11 cellular contexts compared by ENCODE assay signal in genomic region chr2:26971911-26972786, GRCh38. TPM values are rescaled to one million over a fixed set of nuclear protein-coding genes. Genes with fewer than 3 reads are reported as not detected.
A peak's percentile ranks its signal among the peaks of the same experiment; 100 is the strongest.
DNase-seq lines count a peak whose midpoint lies in the region; ATAC-seq and TF ChIP-seq lines count a peak whose summit lies in the region.
"Had no signal": no experiment of that assay in that cellular context is flagged by ENCODE, and none has a peak within 500 bp of the region (broad histone marks: within the 10 kb centered on the region; RNA-seq: fewer than 3 reads in every experiment).

No MANE protein-coding gene starts in this region.

- H3K27ac Mint-ChIP-seq in CD4-positive, alpha-beta T cell = peak overlapping the region; percentile 55
- H3K27ac Mint-ChIP-seq in effector memory CD8-positive, alpha-beta T cell = peak overlapping the region; percentile 63 to 84
- peak overlapping the region in 4 of 9 donors; percentile 63 to 96 (median 80) for H3K27ac Mint-ChIP-seq in naive thymus-derived CD4-positive, alpha-beta T cell

- H3K9me3 Mint-ChIP-seq in CD4-positive, alpha-beta T cell = no peaks in the 10 kb centered on the region
- no peaks in the 10 kb centered on the region for H3K9me3 Mint-ChIP-seq in effector memory CD8-positive, alpha-beta T cell
- no peaks in the 10 kb centered on the region for H3K9me3 Mint-ChIP-seq in naive thymus-derived CD4-positive, alpha-beta T cell
- H3K9me3 Mint-ChIP-seq: stimulated activated memory B cell treated with anti-CD40 and anti-IgM and Interleukin-4, amounts not matched to agents 10 μg/mL and 1 μg/mL and 100 μg/mL, for 72 hours had no signal

- H3K4me3 Mint-ChIP-seq in CD4-positive, alpha-beta T cell = peak overlapping the region; percentile 95
- H3K4me3 Mint-ChIP-seq in effector memory CD8-positive, alpha-beta T cell = peak overlapping the region; percentile 78
- peak overlapping the region; percentile 75 to 97 (median 88) for H3K4me3 Mint-ChIP-seq in naive thymus-derived CD4-positive, alpha-beta T cell

- no peak overlapping the region for H3K27ac ChIP-seq in CD4-positive, alpha-beta T cell (ENCODE audit: low read depth, low read length)
- no peak overlapping the region for H3K27ac ChIP-seq in HUES64 (ENCODE audit: low read depth, low read length)
- H3K27ac ChIP-seq in naive thymus-derived CD4-positive, alpha-beta T cell (ENCODE audit: low read depth, low read length) = no peak overlapping the region
- no peak overlapping the region for H3K27ac ChIP-seq in thyroid gland
- H3K27ac ChIP-seq in ascending aorta = no peak overlapping the region
- H3K27ac ChIP-seq: brain microvascular endothelial cell had no signal

- H3K27me3 ChIP-seq in CD4-positive, alpha-beta T cell (ENCODE audit: control insufficient read depth, insufficient read depth, low read length) = peaks cover 10% of the 10 kb centered on the region
- H3K27me3 ChIP-seq in HUES64 (ENCODE audit: insufficient read depth, low read length) = peaks cover 44% of the 10 kb centered on the region
- no peaks in the 10 kb centered on the region for H3K27me3 ChIP-seq in naive thymus-derived CD4-positive, alpha-beta T cell (ENCODE audit: control insufficient read depth in 2 of 2, insufficient read depth in 2 of 2, low read length in 2 of 2)
- no peaks in the 10 kb centered on the region for H3K27me3 ChIP-seq in thyroid gland
- H3K27me3 ChIP-seq in ascending aorta = no peaks in the 10 kb centered on the region

- H3K36me3 ChIP-seq in HUES64 (ENCODE audit: insufficient read depth, low read length) (no peaks in the 10 kb centered on the region), thyroid gland (no peaks in the 10 kb centered on the region), ascending aorta (no peaks in the 10 kb centered on the region)
- no peaks in the 10 kb centered on the region for H3K36me3 ChIP-seq in naive thymus-derived CD4-positive, alpha-beta T cell (ENCODE audit: control insufficient read depth in 2 of 3, insufficient read depth in 3 of 3, low read length in 3 of 3)
- H3K36me3 ChIP-seq: brain microvascular endothelial cell had no signal

- peaks cover 30% of the 10 kb centered on the region for H3K4me1 Mint-ChIP-seq in CD4-positive, alpha-beta T cell (ENCODE audit: low read depth)
- peaks cover 12 to 14% of the 10 kb centered on the region in 2 donors for H3K4me1 Mint-ChIP-seq in effector memory CD8-positive, alpha-beta T cell (ENCODE audit: low read depth in 2 of 2)
- peaks cover 11 to 36% (median 25%) of the 10 kb centered on the region in 7 donors for H3K4me1 Mint-ChIP-seq in naive thymus-derived CD4-positive, alpha-beta T cell

- no peak overlapping the region for H3K9ac ChIP-seq in HUES64 (ENCODE audit: low read depth, low read length)

- ATAC-seq in CD4-positive, alpha-beta T cell (ENCODE audit: poor library complexity) = no peak
- ATAC-seq in effector memory CD8-positive, alpha-beta T cell (replicated peaks) = no peak
- no peak for ATAC-seq in naive thymus-derived CD4-positive, alpha-beta T cell
- ATAC-seq in HG02970 (IDR thresholded peaks at IDR 0.05; ENCODE audit: low FRiP score, unreplicated experiment) = no peak
- ATAC-seq: activated CD4-positive, CD25-positive, alpha-beta regulatory T cell treated with anti-CD3 and anti-CD28 coated beads, Interleukin-2, amount 50 U/mL, for 24 hours; stimulated activated memory B cell treated with anti-CD40 and anti-IgM and Interleukin-4, amounts not matched to agents 10 μg/mL and 1 μg/mL and 100 μg/mL, for 72 hours had no signal

- H3K4me3 ChIP-seq in HUES64 (ENCODE audit: low read length) = peak overlapping the region; percentile 52
- no peak overlapping the region for H3K4me3 ChIP-seq in naive thymus-derived CD4-positive, alpha-beta T cell (ENCODE audit: low read length)
- no peak overlapping the region for H3K4me3 ChIP-seq in thyroid gland (replicated peaks in 1 of 3)
- H3K4me3 ChIP-seq in ascending aorta = no peak overlapping the region

- H3K9me3 ChIP-seq in CD4-positive, alpha-beta T cell (ENCODE audit: control insufficient read depth, low read length) = no peaks in the 10 kb centered on the region
- no peaks in the 10 kb centered on the region for H3K9me3 ChIP-seq in HUES64 (ENCODE audit: insufficient read depth, low read depth, low read length)
- H3K9me3 ChIP-seq in naive thymus-derived CD4-positive, alpha-beta T cell (ENCODE audit: control insufficient read depth in 2 of 3, low read length in 3 of 3) = no peaks in the 10 kb centered on the region
- no peaks in the 10 kb centered on the region for H3K9me3 ChIP-seq in thyroid gland
- H3K9me3 ChIP-seq in ascending aorta = no peaks in the 10 kb centered on the region

- POLR2A ChIA-PET in CD4-positive, alpha-beta T cell (lab: Charles Lee) = interaction anchor here (1.2 kb wide), 1 partner anchor 61 kb away, joined by 4 read pairs; the partner anchor contains the start of gene TMEM214
- POLR2A ChIA-PET in naive thymus-derived CD4-positive, alpha-beta T cell (lab: Charles Lee) = interaction anchor here (0.5 to 1.3 kb wide), 5 partner anchors 10 to 1380 kb away, joined by 3 to 5 read pairs (median 4); partner anchors contain the start of gene AGBL5
- POLR2A ChIA-PET in HEK293T (lab: Yijun Ruan, JAX) = interaction anchor here (2.1 kb wide), 1 partner anchor 99 kb away, joined by 6 read pairs; the partner anchor contains the start of gene OST4

- CTCF ChIA-PET in CD4-positive, alpha-beta T cell (lab: Charles Lee) = interaction anchor here (1.5 kb wide), 1 partner anchor 11 kb away, joined by 9 read pairs; no protein-coding TSS in a partner anchor
- CTCF ChIA-PET in naive thymus-derived CD4-positive, alpha-beta T cell (lab: Charles Lee) = interaction anchor here (1.4 kb wide), 1 partner anchor 10 kb away, joined by 4 read pairs; no protein-coding TSS in a partner anchor
- CTCF ChIA-PET in HEK293T (lab: Yijun Ruan, JAX) = interaction anchor here (1.0 to 2.1 kb wide), 4 partner anchors 10 to 45 kb away, joined by 3 to 12 read pairs (median 6); no protein-coding TSS in a partner anchor

- intact Hi-C loops in CD4-positive, alpha-beta T cell (cut with DNase I, micrococcal nuclease) = loop anchor here in 1 of 2 experiments (5.0 kb wide), 2 partner anchors 60 to 245 kb away; partner anchors contain the start of genes CAD and TMEM214
- intact Hi-C loops in naive thymus-derived CD4-positive, alpha-beta T cell (cut with micrococcal nuclease) = loop anchor here (5.0 kb wide), 3 partner anchors 60 to 455 kb away; partner anchors contain the start of genes ATRAID (in 1 of the 2), NRBP1 (in 1 of the 2), SLC5A6 (in 1 of the 2) and TMEM214 (in 1 of the 2)
- intact Hi-C loops in thyroid gland (cut with DNase I) = no loop called here
- intact Hi-C loops in ascending aorta (cut with DNase I) = loop anchor here (2.0 to 5.0 kb wide), 2 partner anchors 61 to 240 kb away; partner anchors contain the start of genes ATRAID, SLC5A6 and TMEM214

- 85% methylated on average over 9 of the region's 9 CpGs for WGBS in HUES64
- 90 to 91% methylated on average over 9 of the region's 9 CpGs for WGBS in thyroid gland, 2 donors

- no peak for DNase-seq in CD4-positive, alpha-beta T cell
- no peak for DNase-seq in effector memory CD8-positive, alpha-beta T cell
- DNase-seq in naive thymus-derived CD4-positive, alpha-beta T cell = no peak
- DNase-seq in thyroid gland (no peak), ascending aorta (ENCODE audit: low spot score in 2 of 2) (no peak), HEK293T (ENCODE audit: extremely low spot score) (no peak)
- DNase-seq: brain microvascular endothelial cell had no signal

- H3K4me1 ChIP-seq in HUES64 (ENCODE audit: insufficient read depth, low read length) (peaks cover 16% of the 10 kb centered on the region), thyroid gland (peaks cover 5 to 8% of the 10 kb centered on the region in 2 donors), ascending aorta (peaks cover 6% of the 10 kb centered on the region in 2 donors)
- H3K4me1 ChIP-seq in naive thymus-derived CD4-positive, alpha-beta T cell (ENCODE audit: control insufficient read depth in 2 of 2, insufficient read depth in 2 of 2, low read length in 2 of 2) = peaks cover 0 to 12% of the 10 kb centered on the region in 2 donors

- H3K36me3 Mint-ChIP-seq in CD4-positive, alpha-beta T cell (ENCODE audit: low read depth) = no peaks in the 10 kb centered on the region
- peaks cover 15% of the 10 kb centered on the region for H3K36me3 Mint-ChIP-seq in effector memory CD8-positive, alpha-beta T cell (ENCODE audit: insufficient read depth)
- H3K36me3 Mint-ChIP-seq in naive thymus-derived CD4-positive, alpha-beta T cell = no peaks in the 10 kb centered on the region
- H3K36me3 Mint-ChIP-seq: stimulated activated memory B cell treated with anti-CD40 and anti-IgM and Interleukin-4, amounts not matched to agents 10 μg/mL and 1 μg/mL and 100 μg/mL, for 72 hours had no signal

- no peak for TF ChIP-seq CTCF in CD4-positive, alpha-beta T cell (IDR thresholded peaks at IDR 0.05)
- no peak for TF ChIP-seq CTCF in thyroid gland (IDR thresholded peaks at IDR 0.05)
- TF ChIP-seq CTCF in ascending aorta (IDR thresholded peaks at IDR 0.05) = no peak

- TF ChIP-seq POLR2A in thyroid gland (IDR thresholded peaks at IDR 0.05) = no peak

- peaks cover 17% of the 10 kb centered on the region for H3K27me3 Mint-ChIP-seq in CD4-positive, alpha-beta T cell
- peaks cover 19 to 24% of the 10 kb centered on the region in 2 donors for H3K27me3 Mint-ChIP-seq in effector memory CD8-positive, alpha-beta T cell
- H3K27me3 Mint-ChIP-seq in naive thymus-derived CD4-positive, alpha-beta T cell = peaks cover 0 to 65% (median 7%) of the 10 kb centered on the region in 5 donors

TF ChIP-seq in HEK293T, 16 proteins besides CTCF, POLR2A, EP300 and RAD21 (continues in another document):
- TF ChIP-seq CTBP1 (IDR thresholded peaks at IDR 0.05; ENCODE audit: borderline replicate concordance) (no peak), SUZ12 (IDR thresholded peaks at IDR 0.05) (no peak), SP1 (IDR thresholded peaks at IDR 0.05) (no peak), ZNF384 (IDR thresholded peaks at IDR 0.05) (no peak), LEF1 (IDR thresholded peaks at IDR 0.05; ENCODE audit: borderline replicate concordance) (no peak), FOXM1 (IDR thresholded peaks at IDR 0.05; ENCODE audit: borderline replicate concordance) (no peak), ELF4 (IDR thresholded peaks at IDR 0.05) (no peak), L3MBTL2 (conservative IDR thresholded peaks at IDR 0.05) (no peak), ARNT (IDR thresholded peaks at IDR 0.05) (no peak), TARDBP (IDR thresholded peaks at IDR 0.05) (no peak), NFRKB (IDR thresholded peaks at IDR 0.05) (no peak), FOXA1 (IDR thresholded peaks at IDR 0.05) (no peak), FOXK2 (IDR thresholded peaks at IDR 0.05) (no peak), BHLHE40 (IDR thresholded peaks at IDR 0.05; ENCODE audit: borderline replicate concordance) (no peak)

RNA-seq across cellular contexts. Expression of gene MAPRE3, which starts 1.7 kb away (rescaled TPM):
- 1 to 10 TPM; 3.4 to 4.5 TPM for total RNA-seq in CD4-positive, alpha-beta T cell
- 4.8 TPM for polyA plus RNA-seq in HUES64 (2013, experiment 1 of 2)
- 6.2 TPM for polyA plus RNA-seq in HUES64 (2013, experiment 2 of 2)
- 1 to 10 TPM; 1.8 to 6.0 (median 4.5) TPM for total RNA-seq in naive thymus-derived CD4-positive, alpha-beta T cell
- 1 to 10 TPM; 1.9 to 2.6 TPM for polyA plus RNA-seq in naive thymus-derived CD4-positive, alpha-beta T cell
- 10 to 100 TPM; 12.9 to 21.2 (median 17.0) TPM for total RNA-seq in thyroid gland
- total RNA-seq in ascending aorta = 18.9 TPM
